8 cellular contexts compared by ENCODE assay signal in genomic region chr17:2064980-2065785, GRCh38. TPM values are rescaled to one million over a fixed set of nuclear protein-coding genes. Genes with fewer than 3 reads are reported as not detected.
DNase-seq lines count a peak whose midpoint lies in the region; ATAC-seq and TF ChIP-seq lines count a peak whose summit lies in the region.

No MANE protein-coding gene starts in this region.

- H3K9me3 Mint-ChIP-seq in CD8-positive, alpha-beta memory T cell = no peaks in the 10 kb centered on the region
- no peaks in the 10 kb centered on the region for H3K9me3 Mint-ChIP-seq in activated T-cell treated with anti-CD3 and anti-CD28 coated beads, Interleukin-2, amount 50 U/mL, for 24 hours

- no peaks in the 10 kb centered on the region for H3K27me3 ChIP-seq in CD8-positive, alpha-beta memory T cell (ENCODE audit: insufficient read depth, low read length, poor library complexity, severe bottlenecking)
- H3K27me3 ChIP-seq in KMS-11 (ENCODE audit: insufficient read depth, low read depth) (no peaks in the 10 kb centered on the region), left ventricle myocardium inferior (ENCODE audit: low read depth) (peaks cover 17% of the 10 kb centered on the region)

- ATAC-seq in HG03457 (IDR thresholded peaks at IDR 0.05; ENCODE audit: unreplicated experiment) (no peak), HG02852 (IDR thresholded peaks at IDR 0.05; ENCODE audit: unreplicated experiment) (no peak), HG03135 (IDR thresholded peaks at IDR 0.05; ENCODE audit: unreplicated experiment) (no peak)

- no peak overlapping the region for H3K4me2 ChIP-seq in KMS-11

- POLR2A ChIA-PET in CD8-positive, alpha-beta memory T cell (lab: Charles Lee) = interaction anchor here (0.8 kb wide), 1 partner anchor 10 kb away, joined by 3 read pairs; no protein-coding TSS in a partner anchor

- H3K4me1 ChIP-seq in CD8-positive, alpha-beta memory T cell (ENCODE audit: insufficient read depth, low read length) = peaks cover 20% of the 10 kb centered on the region
- H3K4me1 ChIP-seq in KMS-11 (ENCODE audit: low read depth, poor library complexity, severe bottlenecking) = peaks cover 22% of the 10 kb centered on the region
- peaks cover 94% of the 10 kb centered on the region for H3K4me1 ChIP-seq in left ventricle myocardium inferior

- H3K4me3 Mint-ChIP-seq in CD8-positive, alpha-beta memory T cell = peak overlapping the region in 4 of 7 donors; percentile 2 to 81 (median 31)
- no peak overlapping the region for H3K4me3 Mint-ChIP-seq in activated T-cell treated with anti-CD3 and anti-CD28 coated beads, Interleukin-2, amount 50 U/mL, for 24 hours

- H3K79me2 ChIP-seq in KMS-11 (ENCODE audit: insufficient read depth, low read depth) = no peaks in the 10 kb centered on the region

- no peaks in the 10 kb centered on the region for H3K9me3 ChIP-seq in CD8-positive, alpha-beta memory T cell (ENCODE audit: low read length)
- H3K9me3 ChIP-seq in left ventricle myocardium inferior (replicated peaks) = no peaks in the 10 kb centered on the region

- peak overlapping the region in 7 of 8 donors; percentile 18 to 89 (median 87) for H3K27ac Mint-ChIP-seq in CD8-positive, alpha-beta memory T cell
- H3K27ac Mint-ChIP-seq in activated T-cell treated with anti-CD3 and anti-CD28 coated beads, Interleukin-2, amount 50 U/mL, for 24 hours = peak overlapping the region; percentile 55

- H3K27ac ChIP-seq in CD8-positive, alpha-beta memory T cell (ENCODE audit: low read depth, low read length) = no peak overlapping the region
- H3K27ac ChIP-seq in KMS-11 = no peak overlapping the region
- H3K27ac ChIP-seq in left ventricle myocardium inferior (replicated peaks) = peak overlapping the region; percentile 96

- H3K27me3 Mint-ChIP-seq in CD8-positive, alpha-beta memory T cell = peaks cover 0 to 3% of the 10 kb centered on the region in 2 donors
- H3K27me3 Mint-ChIP-seq in activated T-cell treated with anti-CD3 and anti-CD28 coated beads, Interleukin-2, amount 50 U/mL, for 24 hours = no peaks in the 10 kb centered on the region

- intact Hi-C loops in left ventricle myocardium inferior (cut with micrococcal nuclease) = no loop called here

- H3K4me1 Mint-ChIP-seq in CD8-positive, alpha-beta memory T cell = peaks cover 31 to 97% (median 45%) of the 10 kb centered on the region in 3 donors
- H3K4me1 Mint-ChIP-seq in activated T-cell treated with anti-CD3 and anti-CD28 coated beads, Interleukin-2, amount 50 U/mL, for 24 hours (ENCODE audit: low read depth) = peaks cover 46% of the 10 kb centered on the region

- TF ChIP-seq CTCF in KMS-11 (conservative IDR thresholded peaks at IDR 0.05; ENCODE audit: low read depth, low read length) (peak; percentile 30), left ventricle myocardium inferior (IDR thresholded peaks at IDR 0.05; ENCODE audit: borderline replicate concordance) (peak; percentile 41)

- H3K4me3 ChIP-seq in CD8-positive, alpha-beta memory T cell (ENCODE audit: low read length) = no peak overlapping the region
- H3K4me3 ChIP-seq in KMS-11 (IDR thresholded peaks at IDR 0.05; ENCODE audit: insufficient read depth, low read depth, low read length) (no peak overlapping the region), left ventricle myocardium inferior (no peak overlapping the region)

- peaks cover 21% of the 10 kb centered on the region for H3K36me3 ChIP-seq in CD8-positive, alpha-beta memory T cell (ENCODE audit: insufficient read depth, low read length)
- H3K36me3 ChIP-seq in KMS-11 (ENCODE audit: insufficient read depth) (no peaks in the 10 kb centered on the region), left ventricle myocardium inferior (peaks cover 45% of the 10 kb centered on the region)

- no peak overlapping the region for H3K9ac ChIP-seq in KMS-11

- CTCF ChIA-PET in CD8-positive, alpha-beta memory T cell (lab: Charles Lee) = interaction anchor here (1.0 to 5.2 kb wide), 7 partner anchors 8 to 218 kb away, joined by 3 to 23 read pairs (median 5); no protein-coding TSS in a partner anchor

- peak in 2 of 5 donors; percentile 33 to 72 for DNase-seq in CD8-positive, alpha-beta memory T cell
- DNase-seq in activated T-cell treated with anti-CD3 and anti-CD28 coated beads, Interleukin-2, amount 50 U/mL, for 24 hours = peak; percentile 76
- DNase-seq in left ventricle myocardium inferior = no peak
- DNase-seq in stimulated activated CD4-positive, alpha-beta T cell treated with anti-CD3 and anti-CD28 coated beads, Interleukin-15, amount 100 ng/mL, for 48 hours (ENCODE audit: low read depth in 2 of 2) = peak; percentile 63 to 76

- no peaks in the 10 kb centered on the region for H4K20me1 ChIP-seq in KMS-11 (ENCODE audit: insufficient read depth)

- H3K36me3 Mint-ChIP-seq in CD8-positive, alpha-beta memory T cell = peaks cover 0 to 75% (median 10%) of the 10 kb centered on the region in 3 donors
- peaks cover 98% of the 10 kb centered on the region for H3K36me3 Mint-ChIP-seq in activated T-cell treated with anti-CD3 and anti-CD28 coated beads, Interleukin-2, amount 50 U/mL, for 24 hours (ENCODE audit: low read depth)

- H2AFZ ChIP-seq in KMS-11 (ENCODE audit: low read depth) = no peak overlapping the region

RNA-seq across cellular contexts. Expression of gene HIC1, which starts 10.3 kb away (rescaled TPM):
- total RNA-seq in CD8-positive, alpha-beta memory T cell = 10 to 100 TPM; 39.5 to 42.7 TPM
- 1.3 TPM for polyA plus RNA-seq in CD8-positive, alpha-beta memory T cell
- total RNA-seq in left ventricle myocardium inferior = 23.5 TPM

RNA-seq across cellular contexts. Expression of gene OVCA2, which starts 23.4 kb away (rescaled TPM):
- 10 to 100 TPM; 54.2 to 56.2 TPM for total RNA-seq in CD8-positive, alpha-beta memory T cell
- 60.0 TPM for polyA plus RNA-seq in CD8-positive, alpha-beta memory T cell
- 16.6 TPM for total RNA-seq in left ventricle myocardium inferior

RNA-seq across cellular contexts. Expression of gene DPH1, which starts 35.2 kb away (rescaled TPM):
- 10 to 100 TPM; 38.5 to 43.8 TPM for total RNA-seq in CD8-positive, alpha-beta memory T cell
- 33.2 TPM for polyA plus RNA-seq in CD8-positive, alpha-beta memory T cell
- total RNA-seq in left ventricle myocardium inferior = 29.1 TPM

RNA-seq across cellular contexts. Expression of gene RTN4RL1, which starts 40.0 kb away (rescaled TPM):
- total RNA-seq in CD8-positive, alpha-beta memory T cell = 1 to 10 TPM; 1.0 to 1.2 TPM
- polyA plus RNA-seq in CD8-positive, alpha-beta memory T cell = 0.32 TPM
- 4.0 TPM for total RNA-seq in left ventricle myocardium inferior
